In genomic region chr1:67788907-67789306, GRCh38 we compare ENCODE assay signal across 1 cellular context.
TF ChIP-seq lines count a peak whose summit lies in the region.

No MANE protein-coding gene starts in this region.

TF ChIP-seq in IMR-90, 13 proteins besides CTCF, POLR2A, EP300 and RAD21 (continued from another document):
- TF ChIP-seq, protein P1, sequence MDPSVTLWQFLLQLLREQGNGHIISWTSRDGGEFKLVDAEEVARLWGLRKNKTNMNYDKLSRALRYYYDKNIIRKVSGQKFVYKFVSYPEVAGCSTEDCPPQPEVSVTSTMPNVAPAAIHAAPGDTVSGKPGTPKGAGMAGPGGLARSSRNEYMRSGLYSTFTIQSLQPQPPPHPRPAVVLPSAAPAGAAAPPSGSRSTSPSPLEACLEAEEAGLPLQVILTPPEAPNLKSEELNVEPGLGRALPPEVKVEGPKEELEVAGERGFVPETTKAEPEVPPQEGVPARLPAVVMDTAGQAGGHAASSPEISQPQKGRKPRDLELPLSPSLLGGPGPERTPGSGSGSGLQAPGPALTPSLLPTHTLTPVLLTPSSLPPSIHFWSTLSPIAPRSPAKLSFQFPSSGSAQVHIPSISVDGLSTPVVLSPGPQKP (IDR thresholded peaks at IDR 0.05; ENCODE audit: borderline replicate concordance, low read depth, low read length) = no peak
- TF ChIP-seq SMC3 (IDR thresholded peaks at IDR 0.05; ENCODE audit: low read depth, low read length) (no peak), RCOR1 (IDR thresholded peaks at IDR 0.05; ENCODE audit: insufficient replicate concordance, low read length) (no peak), CEBPB (IDR thresholded peaks at IDR 0.05; ENCODE audit: low read depth, low read length) (no peak)
